ENCODE assay signal across 1 cellular context in genomic region chr11:11618973-11619435, GRCh38.
TF ChIP-seq lines count a peak whose summit lies in the region.

No MANE protein-coding gene starts in this region.

TF ChIP-seq in GM23338, 12 proteins besides CTCF, POLR2A, EP300 and RAD21 (continued from another document):
- TF ChIP-seq ZNF462 (CRISPR knock-in tag; IDR thresholded peaks at IDR 0.05): no peak
- TF ChIP-seq JUNB (IDR thresholded peaks at IDR 0.05; ENCODE audit: unreplicated experiment): no peak
- TF ChIP-seq, protein P1, sequence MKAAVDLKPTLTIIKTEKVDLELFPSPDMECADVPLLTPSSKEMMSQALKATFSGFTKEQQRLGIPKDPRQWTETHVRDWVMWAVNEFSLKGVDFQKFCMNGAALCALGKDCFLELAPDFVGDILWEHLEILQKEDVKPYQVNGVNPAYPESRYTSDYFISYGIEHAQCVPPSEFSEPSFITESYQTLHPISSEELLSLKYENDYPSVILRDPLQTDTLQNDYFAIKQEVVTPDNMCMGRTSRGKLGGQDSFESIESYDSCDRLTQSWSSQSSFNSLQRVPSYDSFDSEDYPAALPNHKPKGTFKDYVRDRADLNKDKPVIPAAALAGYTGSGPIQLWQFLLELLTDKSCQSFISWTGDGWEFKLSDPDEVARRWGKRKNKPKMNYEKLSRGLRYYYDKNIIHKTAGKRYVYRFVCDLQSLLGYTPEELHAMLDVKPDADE (IDR thresholded peaks at IDR 0.05): no peak
- no peak for TF ChIP-seq CREB1 (CRISPR knock-in tag; IDR thresholded peaks at IDR 0.05; ENCODE audit: low read depth)
- no peak for TF ChIP-seq EZH2 (IDR thresholded peaks at IDR 0.05; ENCODE audit: low read depth, unreplicated experiment)
- TF ChIP-seq EZH2phosphoT487 (IDR thresholded peaks at IDR 0.05; ENCODE audit: unreplicated experiment): no peak
- TF ChIP-seq REST (IDR thresholded peaks at IDR 0.05; ENCODE audit: unreplicated experiment): no peak
- TF ChIP-seq ZNF331 (CRISPR knock-in tag; IDR thresholded peaks at IDR 0.05; ENCODE audit: low read depth): no peak
